ENCODE assay signal across 17 cellular contexts in the genomic region with DNA sequence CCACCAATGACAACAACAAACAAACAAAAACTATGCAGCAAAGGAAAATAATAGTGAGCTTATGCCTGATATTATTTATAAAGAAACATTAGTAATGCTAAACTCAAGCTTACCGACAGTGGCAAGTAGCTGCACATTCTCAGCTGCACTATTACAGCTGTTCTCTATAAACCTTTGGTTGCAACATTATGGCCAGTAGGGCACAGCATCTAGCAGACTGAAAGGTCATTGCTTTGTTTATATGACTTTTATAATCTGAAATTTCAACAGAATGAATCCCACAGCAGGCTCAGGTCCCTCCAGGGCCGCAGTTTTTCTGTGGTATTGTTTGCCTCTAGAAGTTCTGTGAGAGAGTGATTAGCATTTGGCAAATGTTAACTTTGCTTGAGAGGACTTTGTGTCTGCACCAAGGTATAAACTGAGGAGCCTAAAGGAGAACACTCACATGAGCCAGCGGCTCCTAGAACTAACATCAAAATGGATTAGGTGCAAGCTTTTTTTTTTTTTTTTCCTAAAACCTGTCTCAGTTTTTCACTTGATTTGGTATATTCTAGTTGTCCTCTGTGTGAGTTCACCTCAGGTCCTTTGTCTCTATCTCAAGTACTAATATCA. TPM values are rescaled to one million over a fixed set of nuclear protein-coding genes. Genes with fewer than 3 reads are reported as not detected.
"Had no signal": no experiment of that assay in that cellular context is flagged by ENCODE, and none has a peak within 500 bp of the region (broad histone marks: within the 10 kb centered on the region; RNA-seq: fewer than 3 reads in every experiment).

No MANE protein-coding gene starts in this region.

- DNase-seq: activated CD4-positive, alpha-beta T cell treated with anti-CD3 and anti-CD28 coated beads, Interleukin-2, amount 10 ng/mL, durations not matched to agents 7 days and 5 days; activated CD8-positive, alpha-beta memory T cell treated with anti-CD3 and anti-CD28 coated beads, Interleukin-2, amount 50 U/mL, for 48 hours; activated gamma-delta T cell treated with Interleukin-2 at 50 U/mL for 16 hours; brain microvascular endothelial cell; effector CD8-positive, alpha-beta T cell; hippocampal formation; kidney; nephron progenitor cell; right cardiac atrium; spleen; stimulated activated naive CD8-positive, alpha-beta T cell treated with anti-CD3 and anti-CD28 coated beads, Interleukin-15, amount 100 ng/mL, for 72 hours had no signal

- H3K9me3 ChIP-seq: prostate gland, thoracic aorta, vagina had no signal

- H3K27me3 ChIP-seq: brain microvascular endothelial cell, spleen, vagina had no signal

- FAIRE-seq: kidney had no signal

- H3K4me1 ChIP-seq: prostate gland, spleen, vagina had no signal

- H3K27ac ChIP-seq: brain microvascular endothelial cell, prostate gland, spleen, thoracic aorta, vagina had no signal

- H3K4me3 ChIP-seq: prostate gland, spleen, thoracic aorta, vagina had no signal

- ATAC-seq: right cardiac atrium; stimulated activated naive CD8-positive, alpha-beta T cell treated with anti-CD3 and anti-CD28 coated beads, Interleukin-15, amount 100 ng/mL, for 72 hours had no signal

- H3K36me3 ChIP-seq: brain microvascular endothelial cell, prostate gland, spleen, thoracic aorta, vagina had no signal

RNA-seq across cellular contexts. Expression of gene IZUMO3, which starts 58.3 kb away (rescaled TPM):
- total RNA-seq: activated CD4-positive, alpha-beta T cell treated with anti-CD3 and anti-CD28 coated beads, Interleukin-2, amount 10 ng/mL, durations not matched to agents 7 days and 5 days; kidney; liver; mesenteric fat pad; osteoblast; prostate gland; right cardiac atrium; spleen; thoracic aorta; vagina had no signal
- polyA plus RNA-seq: liver, right cardiac atrium, spleen had no signal
